Comparison of ENCODE assay signal across 14 cellular contexts in genomic region chr3:127865941-127866340, GRCh38. TPM values are rescaled to one million over a fixed set of nuclear protein-coding genes. Genes with fewer than 3 reads are reported as not detected.
DNase-seq lines count a peak whose midpoint lies in the region; TF ChIP-seq lines count a peak whose summit lies in the region.
"Had no signal": no experiment of that assay in that cellular context is flagged by ENCODE, and none has a peak within 500 bp of the region (broad histone marks: within the 10 kb centered on the region; RNA-seq: fewer than 3 reads in every experiment).

No MANE protein-coding gene starts in this region.

- H3K27me3 ChIP-seq in BJ (ENCODE audit: control insufficient read depth, insufficient read depth, low read length) (peaks cover 3% of the 10 kb centered on the region), stomach (no peaks in the 10 kb centered on the region)
- H3K27me3 ChIP-seq: esophagus muscularis mucosa, neural progenitor cell had no signal

- H3K4me1 Mint-ChIP-seq in CD14-positive monocyte, result no peaks in the 10 kb centered on the region
- H3K4me1 Mint-ChIP-seq: neural progenitor cell had no signal

- in situ Hi-C loops in astrocyte of the spinal cord (cut with HindIII; ENCODE audit: low sequenced_read_pairs), result no loop called here

- intact Hi-C loops in stomach (cut with DNase I; ENCODE audit: low total_unique reads) (no loop called here), CD14-positive monocyte (cut with micrococcal nuclease) (no loop called here)

- TF ChIP-seq CTCF in BJ (IDR thresholded peaks at IDR 0.05; ENCODE audit: insufficient read depth, low read depth, low read length) (peak; percentile 18; the same call in 1 of the 2 replicates), astrocyte of the spinal cord (IDR thresholded peaks at IDR 0.05; ENCODE audit: low read depth, low read length) (no peak), stomach (IDR thresholded peaks at IDR 0.05) (no peak), CD14-positive monocyte (IDR thresholded peaks at IDR 0.05) (no peak)

- no peak for TF ChIP-seq POLR2A in stomach (IDR thresholded peaks at IDR 0.05)

- CTCF ChIA-PET in BJ (lab: Yijun Ruan, JAX), result no interaction called here

- peak overlapping the region in 1 of 7 donors; percentile 4 for H3K27ac Mint-ChIP-seq in CD14-positive monocyte
- H3K27ac Mint-ChIP-seq: neural progenitor cell had no signal

- DNase-seq in BJ (ENCODE audit: low read depth) (no peak), HT1080 (ENCODE audit: low read depth) (peak; percentile 84), astrocyte of the spinal cord (ENCODE audit: low read depth, low spot score) (peak; percentile 62), kidney tubule cell (ENCODE audit: low spot score) (peak; percentile 44), stomach (no peak), RPMI8226 (no peak), NCI-H128 (lab: John Stamatoyannopoulos, UW; ENCODE audit: unreplicated experiment) (no peak), CD14-positive monocyte (ENCODE audit: low spot score) (no peak)
- DNase-seq: Kasumi-1, left cardiac atrium, NCI-H2171 treated with DMSO at 0.1 percent for 48 hours, PC-9 had no signal

- H3K36me3 ChIP-seq in BJ (ENCODE audit: control insufficient read depth, insufficient read depth, low read length) (no peaks in the 10 kb centered on the region), stomach (no peaks in the 10 kb centered on the region)
- H3K36me3 ChIP-seq: esophagus muscularis mucosa, neural progenitor cell had no signal

- no peak overlapping the region for H3K4me3 Mint-ChIP-seq in CD14-positive monocyte
- H3K4me3 Mint-ChIP-seq: neural progenitor cell had no signal

- POLR2A ChIA-PET in BJ (lab: Charles Lee), result no interaction called here

- H3K4me3 ChIP-seq in BJ (ENCODE audit: low read depth, low read length) (no peak overlapping the region), astrocyte of the spinal cord (ENCODE audit: low read depth, low read length) (no peak overlapping the region), stomach (no peak overlapping the region)
- H3K4me3 ChIP-seq: esophagus muscularis mucosa, neural progenitor cell, PC-9 had no signal

- H3K27me3 Mint-ChIP-seq in CD14-positive monocyte (ENCODE audit: low read depth in 3 of 3), result peaks cover 0 to 6% (median 5%) of the 10 kb centered on the region in 3 donors

- no peaks in the 10 kb centered on the region for H3K36me3 Mint-ChIP-seq in CD14-positive monocyte
- H3K36me3 Mint-ChIP-seq: neural progenitor cell had no signal

- no peak overlapping the region for H3K27ac ChIP-seq in stomach
- H3K27ac ChIP-seq: esophagus muscularis mucosa, neural progenitor cell, PC-9 had no signal

- no peaks in the 10 kb centered on the region for H3K9me3 ChIP-seq in stomach
- H3K9me3 ChIP-seq: esophagus muscularis mucosa had no signal

- no peak for TF ChIP-seq EP300 in stomach (IDR thresholded peaks at IDR 0.05)

- 74 to 80% (median 77%) methylated on average over 4 of the region's 4 CpGs for WGBS in stomach, 5 donors

- peaks cover 0 to 3% (median 2%) of the 10 kb centered on the region in 7 donors for H3K9me3 Mint-ChIP-seq in CD14-positive monocyte
- H3K9me3 Mint-ChIP-seq: neural progenitor cell had no signal

- H3K4me1 ChIP-seq in stomach, result no peaks in the 10 kb centered on the region
- H3K4me1 ChIP-seq: esophagus muscularis mucosa, neural progenitor cell had no signal

RNA-seq across cellular contexts. Expression of gene MGLL, which starts 43.6 kb away (rescaled TPM):
- polyA plus RNA-seq in BJ (2011; rRNA removed), result 67.1 and 108 TPM in 2 replicates
- 55.3 and 70.4 TPM in 2 replicates for polyA minus RNA-seq in BJ (2011; rRNA and poly(A)+ RNA removed)
- 8.7 and 10.5 TPM in 2 replicates for total RNA-seq in HT1080 (2014; rRNA removed; shearing (Covaris generic))
- 8.0 and 8.1 TPM in 2 replicates for polyA plus RNA-seq in HT1080 (2015; cell fraction: cytosol; rRNA removed)
- 4.9 and 9.9 TPM in 2 replicates for polyA plus RNA-seq in HT1080 (2015; cell fraction: nucleus; rRNA removed)
- total RNA-seq in stomach, result 100 to 1,000 TPM in 1 of 5 donors, 10 to 100 TPM in 4; 10.5 to 118 (median 55.1) TPM
- polyA plus RNA-seq in stomach, result 10 to 100 TPM; 17.3 to 50.9 (median 25.0) TPM
- 1 to 10 TPM; 4.4 to 10.0 TPM for polyA plus RNA-seq in CD14-positive monocyte

RNA-seq across cellular contexts. Expression of gene KBTBD12, which starts 49.1 kb away (rescaled TPM):
- polyA plus RNA-seq in BJ (2011; rRNA removed), result not detected in 2 replicates
- not detected in 2 replicates for polyA minus RNA-seq in BJ (2011; rRNA and poly(A)+ RNA removed)
- not detected in 2 replicates for total RNA-seq in HT1080 (2014; rRNA removed; shearing (Covaris generic))
- polyA plus RNA-seq in HT1080 (2015; cell fraction: cytosol; rRNA removed), result not detected in 2 replicates
- polyA plus RNA-seq in HT1080 (2015; cell fraction: nucleus; rRNA removed), result not detected in 2 replicates
- total RNA-seq in stomach, result 10 to 100 TPM in 1 of 5 donors, 1 to 10 TPM in 4; 1.4 to 10.3 (median 1.9) TPM
- 1 to 10 TPM in 1 of 3 donors, under 1 TPM in 2; 0.46 to 1.1 (median 0.75) TPM for polyA plus RNA-seq in stomach
- not detected for polyA plus RNA-seq in CD14-positive monocyte

Comparison
In these comparisons a context has a peak if more than half of its experiments do, and no peak if none do; other contexts are left out.
1. DNase-seq: peak in HT1080 (single experiment), astrocyte of the spinal cord (single experiment) and kidney tubule cell (single experiment); none in BJ (single experiment), stomach (single experiment), RPMI8226 (single experiment), NCI-H128 (single experiment) and CD14-positive monocyte (single experiment).